Comparison of ENCODE assay signal across 21 cellular contexts in genomic region chr3:133783762-133784161, GRCh38. TPM values are rescaled to one million over a fixed set of nuclear protein-coding genes. Genes with fewer than 3 reads are reported as not detected.
A peak's percentile ranks its signal among the peaks of the same experiment; 100 is the strongest.
DNase-seq lines count a peak whose midpoint lies in the region; ATAC-seq, FAIRE-seq and TF ChIP-seq lines count a peak whose summit lies in the region.
"Had no signal": no experiment of that assay in that cellular context is flagged by ENCODE, and none has a peak within 500 bp of the region (broad histone marks: within the 10 kb centered on the region; RNA-seq: fewer than 3 reads in every experiment).

No MANE protein-coding gene starts in this region.

- no peak overlapping the region for H2AK5ac ChIP-seq in trophoblast cell (ENCODE audit: low read length)

- H3K23ac ChIP-seq in trophoblast cell (ENCODE audit: low read length), result no peak overlapping the region

- no peak overlapping the region for H3K14ac ChIP-seq in trophoblast cell (ENCODE audit: low read length)

- no peak overlapping the region for H2BK120ac ChIP-seq in trophoblast cell (ENCODE audit: insufficient read depth, low read length, poor library complexity)

- H3K27me3 Mint-ChIP-seq in WTC11 (ENCODE audit: low read depth), result peaks cover 5% of the 10 kb centered on the region; the same call in 1 of the 2 replicates

- peaks cover 9% of the 10 kb centered on the region for H4K20me1 ChIP-seq in HepG2 (ENCODE audit: insufficient read depth, low read length)

- no peak overlapping the region for H3K4ac ChIP-seq in trophoblast cell (ENCODE audit: low read depth, low read length)

- WGBS in HepG2 (ENCODE audit: low lambda C conversion rate), result 91% methylated on average over 22 of the region's 32 CpGs
- no CpG with 5 or more reads among the region's 32 CpGs for WGBS in trophoblast cell (ENCODE audit: extremely low coverage, insufficient coverage, insufficient read length)

- H3K9me3 Mint-ChIP-seq in WTC11, result peaks cover 27% of the 10 kb centered on the region
- H3K9me3 Mint-ChIP-seq: CD8-positive, alpha-beta T cell; IgD-negative memory B cell had no signal

- H2AFZ ChIP-seq in HepG2 (ENCODE audit: low read length), result no peak overlapping the region
- H2AFZ ChIP-seq in trophoblast cell (ENCODE audit: insufficient read depth, low read length, poor library complexity), result no peak overlapping the region

- no peak overlapping the region for H4K12ac ChIP-seq in trophoblast cell (ENCODE audit: low read depth, low read length)

- no peaks in the 10 kb centered on the region for H3K79me1 ChIP-seq in trophoblast cell (ENCODE audit: low read length)

- intact Hi-C loops in HepG2 (cut with micrococcal nuclease; ENCODE audit: unreplicated experiment), result no loop called here

- no peak overlapping the region for H4K91ac ChIP-seq in trophoblast cell (ENCODE audit: low read depth, low read length)

- H3K9ac ChIP-seq in HepG2 (ENCODE audit: insufficient read depth, low read depth, low read length) (no peak overlapping the region), trophoblast cell (ENCODE audit: low read length) (no peak overlapping the region)

- ATAC-seq in WTC11 (peak; percentile 87), HepG2 (peak; percentile 18; the same call in 2 of the 3 replicates), HG03432 (IDR thresholded peaks at IDR 0.05; ENCODE audit: unreplicated experiment) (no peak)
- ATAC-seq: CD8-positive, alpha-beta T cell had no signal

- no peak overlapping the region for H3K4me3 Mint-ChIP-seq in WTC11
- H3K4me3 Mint-ChIP-seq: B cell; CD8-positive, alpha-beta T cell; IgD-negative memory B cell had no signal

- no peak overlapping the region for H3K4me2 ChIP-seq in HepG2 (ENCODE audit: low read depth, low read length)
- H3K4me2 ChIP-seq in trophoblast cell (ENCODE audit: low read length), result no peak overlapping the region

- peaks cover 4% of the 10 kb centered on the region for H3K36me3 Mint-ChIP-seq in WTC11
- H3K36me3 Mint-ChIP-seq: CD8-positive, alpha-beta T cell; IgD-negative memory B cell had no signal

- H3K27ac Mint-ChIP-seq in WTC11, result no peak overlapping the region
- H3K27ac Mint-ChIP-seq: B cell; CD8-positive, alpha-beta T cell; IgD-negative memory B cell had no signal

- no peak for FAIRE-seq in HepG2 (lab: Jason Lieb, UNC)
- FAIRE-seq: D721Med, G401.6, GM12892 had no signal

- H3K9me3 ChIP-seq in iPS-18c (ENCODE audit: control insufficient read depth, insufficient read depth, low read length), result no peaks in the 10 kb centered on the region
- H3K9me3 ChIP-seq in HepG2 (ENCODE audit: low read length), result no peaks in the 10 kb centered on the region
- peaks cover 6% of the 10 kb centered on the region for H3K9me3 ChIP-seq in trophoblast cell (ENCODE audit: insufficient read depth, low read depth, low read length)

- no peak for TF ChIP-seq RAD21 in HepG2 (CRISPR knock-in tag; IDR thresholded peaks at IDR 0.05)

- TF ChIP-seq POLR2A in HepG2 (IDR thresholded peaks at IDR 0.05; ENCODE audit: insufficient read depth in 1 of 2, low read depth in 2 of 2, low read length in 2 of 2), result no peak

- H3K4me1 ChIP-seq in HepG2 (ENCODE audit: insufficient read depth, low read length) (no peaks in the 10 kb centered on the region), trophoblast cell (ENCODE audit: control insufficient read depth in 1 of 2, insufficient read depth in 2 of 2, low read length in 2 of 2) (no peaks in the 10 kb centered on the region)

- CTCF ChIA-PET in WTC11 (lab: Charles Lee) (interaction anchor here (0.8 to 0.9 kb wide), 2 partner anchors 120 to 228 kb away, joined by 3 read pairs; no protein-coding TSS in a partner anchor), HepG2 (lab: Yijun Ruan, JAX; ENCODE audit: low intra/inter-chr PET ratio, low total read pairs) (no interaction called here)

- H3K27me3 ChIP-seq in GM06990 (replicated peaks; ENCODE audit: control insufficient read depth, insufficient read depth, low read length) (no peaks in the 10 kb centered on the region), HepG2 (ENCODE audit: control insufficient read depth in 1 of 2, insufficient read depth in 2 of 2, low read length in 2 of 2) (no peaks in the 10 kb centered on the region), trophoblast cell (ENCODE audit: insufficient read depth, low read length) (no peaks in the 10 kb centered on the region)

- POLR2A ChIA-PET in WTC11 (lab: Charles Lee), result no interaction called here
- POLR2A ChIA-PET in HepG2 (lab: Yijun Ruan, JAX), result no interaction called here

- no TSS peak for BruUV-seq in HepG2 (replicated peaks; lab: Mats Ljungman, UMichigan)

- H4K8ac ChIP-seq in trophoblast cell (ENCODE audit: low read depth, low read length), result no peak overlapping the region

- H2BK12ac ChIP-seq in trophoblast cell (ENCODE audit: low read length), result no peak overlapping the region

- TF ChIP-seq EP300 in HepG2 (IDR thresholded peaks at IDR 0.05; ENCODE audit: low read depth in 2 of 2, low read length in 2 of 2) (no peak), HepG2 (CRISPR knock-in tag; IDR thresholded peaks at IDR 0.05; ENCODE audit: borderline replicate concordance) (no peak)

- H3K18ac ChIP-seq in trophoblast cell (ENCODE audit: low read length), result no peak overlapping the region

- H2BK5ac ChIP-seq in trophoblast cell (ENCODE audit: low read depth, low read length, poor library complexity), result no peak overlapping the region

- H3K79me2 ChIP-seq in HepG2 (ENCODE audit: insufficient read depth, low read length) (no peaks in the 10 kb centered on the region), trophoblast cell (ENCODE audit: control insufficient read depth, insufficient read depth, low read length, poor library complexity) (no peaks in the 10 kb centered on the region)

- in situ Hi-C loops in HepG2 (cut with HindIII; ENCODE audit: extremely low pct_ligation_motif_present, low pct_unique_long_range_greater_than_20kb), result no loop called here

- no peak overlapping the region for H3K4me3 ChIP-seq in GM06990 (replicated peaks; ENCODE audit: low read depth, low read length)
- 0 out of 2 replicates have a peak overlapping the region, but pooled peaks have one; percentile 15 for H3K4me3 ChIP-seq in iPS-18c (ENCODE audit: insufficient read depth, low read depth, low read length)
- H3K4me3 ChIP-seq in HepG2 (replicated peaks in 1 of 3; ENCODE audit: insufficient read depth in 1 of 3, low read depth in 2 of 3, low read length in 3 of 3), result no peak overlapping the region
- no peak overlapping the region for H3K4me3 ChIP-seq in trophoblast cell (ENCODE audit: low read depth, low read length)

- no peak for TF ChIP-seq CTCF in GM06990 (IDR thresholded peaks at IDR 0.05; ENCODE audit: insufficient read depth, low read length, poor library complexity, severe bottlenecking)
- no peak for TF ChIP-seq CTCF in WTC11 (IDR thresholded peaks at IDR 0.05)
- no peak for TF ChIP-seq CTCF in HepG2 (CRISPR knock-in tag; IDR thresholded peaks at IDR 0.05)

- DNase-seq in GM06990 (ENCODE audit: extremely low read depth, insufficient read length) (peak; percentile 2), WTC11 (ENCODE audit: low spot score) (peak; percentile 39), HepG2 (ENCODE audit: low spot score) (no peak), trophoblast cell (no peak), substantia nigra (lab: John Stamatoyannopoulos, UW) (no peak), medulla oblongata (ENCODE audit: extremely low spot score) (no peak)
- DNase-seq: ACHN; CD8-positive, alpha-beta T cell; COR-L47; DMS153; DMS79 treated with DMSO at 0.1 percent for 48 hours; EL had no signal

- H3K36me3 ChIP-seq in GM06990 (ENCODE audit: control insufficient read depth, insufficient read depth, low read length) (no peaks in the 10 kb centered on the region), HepG2 (replicated peaks in 1 of 2; ENCODE audit: control insufficient read depth in 1 of 2, insufficient read depth in 2 of 2, low read length in 2 of 2) (no peaks in the 10 kb centered on the region; a peak in 1 of 5 replicates), trophoblast cell (ENCODE audit: control insufficient read depth in 1 of 2, insufficient read depth in 2 of 2, low read length in 2 of 2) (no peaks in the 10 kb centered on the region)

- peaks cover 2% of the 10 kb centered on the region for H3K4me1 Mint-ChIP-seq in WTC11
- H3K4me1 Mint-ChIP-seq: B cell, IgD-negative memory B cell had no signal

- H3K27ac ChIP-seq in HepG2 (ENCODE audit: extremely low read length, insufficient read depth, low read length) (no peak overlapping the region), trophoblast cell (ENCODE audit: low read depth, low read length) (no peak overlapping the region), substantia nigra (ENCODE audit: low read depth, low read length, poor library complexity, severe bottlenecking) (no peak overlapping the region)
- H3K27ac ChIP-seq: C4-2B had no signal

RNA-seq across cellular contexts. Expression of gene SRPRB, which starts 21.9 kb away (rescaled TPM):
- total RNA-seq in WTC11 (2021), result 40.9 to 42.2 TPM (median 41.2 TPM) in 3 replicates
- 60.7 and 111 TPM in 2 replicates for total RNA-seq in HepG2 (2016; rRNA removed; fragmentation: Illumina TruSeq; extraction: Trizol)
- total RNA-seq in HepG2 (2016; cell fraction: cytosol; rRNA removed; fragmentation: Illumina TruSeq; extraction: Trizol; ENCODE audit: low read depth), result 13.8 TPM in 2 replicates
- total RNA-seq in HepG2 (2016; cell fraction: insoluble cytoplasmic fraction; rRNA removed; fragmentation: Illumina TruSeq; extraction: Trizol), result 69.0 and 109 TPM in 2 replicates
- 24.3 and 25.9 TPM in 2 replicates for total RNA-seq in HepG2 (2016; cell fraction: membrane; rRNA removed; fragmentation: Illumina TruSeq; extraction: Trizol)
- total RNA-seq in HepG2 (2016; cell fraction: nucleus; rRNA removed; fragmentation: Illumina TruSeq; extraction: Trizol), result 90.1 and 90.9 TPM in 2 replicates
- polyA plus RNA-seq in HepG2 (2011; rRNA removed), result 41.0 and 41.5 TPM in 2 replicates
- 39.0 and 39.5 TPM in 2 replicates for polyA plus RNA-seq in HepG2 (2011; cell fraction: cytosol; rRNA removed)
- polyA plus RNA-seq in HepG2 (2011; cell fraction: nucleus; rRNA removed), result 22.7 and 31.2 TPM in 2 replicates
- polyA plus RNA-seq in HepG2 (2012), result 41.6 and 50.2 TPM in 2 replicates
- 13.4 and 13.9 TPM in 2 replicates for polyA plus RNA-seq in HepG2 (2016; cell fraction: cytosol; fragmentation: Illumina TruSeq; extraction: Trizol; ENCODE audit: low read depth)
- polyA plus RNA-seq in HepG2 (2016; cell fraction: insoluble cytoplasmic fraction; fragmentation: Illumina TruSeq; extraction: Trizol; ENCODE audit: low read depth), result 53.6 and 54.8 TPM in 2 replicates
- polyA plus RNA-seq in HepG2 (2016; cell fraction: membrane; fragmentation: Illumina TruSeq; extraction: Trizol; ENCODE audit: low read depth), result 13.7 and 13.9 TPM in 2 replicates
- 105 and 106 TPM in 2 replicates for polyA plus RNA-seq in HepG2 (2016; cell fraction: nucleus; fragmentation: Illumina TruSeq; extraction: Trizol; ENCODE audit: insufficient read depth, low read depth)
- polyA minus RNA-seq in HepG2 (2011; rRNA and poly(A)+ RNA removed; ENCODE audit: low replicate concordance), result 50.3 and 91.3 TPM in 2 replicates
- polyA minus RNA-seq in HepG2 (2011; cell fraction: cytosol; rRNA and poly(A)+ RNA removed), result 52.6 and 69.3 TPM in 2 replicates
- polyA minus RNA-seq in HepG2 (2011; cell fraction: nucleus; rRNA and poly(A)+ RNA removed), result 42.2 and 44.8 TPM in 2 replicates
- polyA plus RNA-seq in trophoblast cell (2013), result 38.7 and 40.6 TPM in 2 replicates

RNA-seq across cellular contexts. Expression of gene TF, which starts 37.6 kb away (rescaled TPM):
- 9.3 to 10.9 TPM (median 9.3 TPM) in 3 replicates for total RNA-seq in WTC11 (2021)
- total RNA-seq in HepG2 (2016; rRNA removed; fragmentation: Illumina TruSeq; extraction: Trizol), result 4,983 and 10,074 TPM in 2 replicates
- 443 and 484 TPM in 2 replicates for total RNA-seq in HepG2 (2016; cell fraction: cytosol; rRNA removed; fragmentation: Illumina TruSeq; extraction: Trizol; ENCODE audit: low read depth)
- total RNA-seq in HepG2 (2016; cell fraction: insoluble cytoplasmic fraction; rRNA removed; fragmentation: Illumina TruSeq; extraction: Trizol), result 4,851 and 10,104 TPM in 2 replicates
- total RNA-seq in HepG2 (2016; cell fraction: membrane; rRNA removed; fragmentation: Illumina TruSeq; extraction: Trizol), result 957 and 1,048 TPM in 2 replicates
- 7,106 and 8,454 TPM in 2 replicates for total RNA-seq in HepG2 (2016; cell fraction: nucleus; rRNA removed; fragmentation: Illumina TruSeq; extraction: Trizol)
- polyA plus RNA-seq in HepG2 (2011; rRNA removed), result 11,821 and 17,414 TPM in 2 replicates
- 11,091 and 16,564 TPM in 2 replicates for polyA plus RNA-seq in HepG2 (2011; cell fraction: cytosol; rRNA removed)
- 7,213 and 10,181 TPM in 2 replicates for polyA plus RNA-seq in HepG2 (2011; cell fraction: nucleus; rRNA removed)
- polyA plus RNA-seq in HepG2 (2012), result 17,461 and 22,113 TPM in 2 replicates
- polyA plus RNA-seq in HepG2 (2016; cell fraction: cytosol; fragmentation: Illumina TruSeq; extraction: Trizol; ENCODE audit: low read depth), result 537 and 560 TPM in 2 replicates
- polyA plus RNA-seq in HepG2 (2016; cell fraction: insoluble cytoplasmic fraction; fragmentation: Illumina TruSeq; extraction: Trizol; ENCODE audit: low read depth), result 3,671 and 3,676 TPM in 2 replicates
- polyA plus RNA-seq in HepG2 (2016; cell fraction: membrane; fragmentation: Illumina TruSeq; extraction: Trizol; ENCODE audit: low read depth), result 614 and 667 TPM in 2 replicates
- polyA plus RNA-seq in HepG2 (2016; cell fraction: nucleus; fragmentation: Illumina TruSeq; extraction: Trizol; ENCODE audit: insufficient read depth, low read depth), result 7,882 and 8,251 TPM in 2 replicates
- 3.7 and 10,022 TPM in 2 replicates for polyA minus RNA-seq in HepG2 (2011; rRNA and poly(A)+ RNA removed; ENCODE audit: low replicate concordance)
- polyA minus RNA-seq in HepG2 (2011; cell fraction: cytosol; rRNA and poly(A)+ RNA removed), result 4,700 and 8,142 TPM in 2 replicates
- polyA minus RNA-seq in HepG2 (2011; cell fraction: nucleus; rRNA and poly(A)+ RNA removed), result 3,076 and 4,905 TPM in 2 replicates
- polyA plus RNA-seq in trophoblast cell (2013), result 0.32 and 0.34 TPM in 2 replicates
- total RNA-seq: H4 had no signal
- polyA plus RNA-seq: IgD-negative memory B cell had no signal

Comparison
In these comparisons a context has a peak if more than half of its experiments do, and no peak if none do; other contexts are left out.
1. DNase-seq: peak in GM06990 (single experiment) and WTC11 (single experiment); none in HepG2 (single experiment), trophoblast cell (0 of 2), substantia nigra (0 of 49) and medulla oblongata (single experiment).
2. RNA of gene TF, which starts 37.6 kb away (total RNA-seq): 443 to 10,104 TPM in HepG2; 9.3 to 10.9 TPM in WTC11; every median in the first group is over 10 times any median in the second.